Comparison of ENCODE assay signal across 20 cellular contexts in the genomic region with DNA sequence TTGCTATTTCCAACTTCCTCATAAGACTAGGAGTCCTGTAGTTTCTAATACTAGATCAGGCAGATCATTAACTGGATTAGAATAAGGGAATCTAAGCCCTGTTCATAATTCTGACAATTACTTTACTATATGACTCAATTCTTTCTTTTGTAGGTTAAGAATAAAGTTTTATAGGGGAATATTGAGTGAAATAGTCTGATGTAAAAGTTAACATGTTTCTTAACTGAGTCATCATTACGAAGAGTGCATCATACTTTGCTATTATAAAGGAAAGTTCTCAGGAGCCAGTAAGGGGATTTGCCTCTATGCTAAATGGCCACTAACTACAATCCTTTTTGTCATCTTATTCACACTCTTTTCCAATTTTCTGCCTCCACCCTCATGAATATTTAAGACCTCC.
DNase-seq lines count a peak whose midpoint lies in the region; ATAC-seq, FAIRE-seq and TF ChIP-seq lines count a peak whose summit lies in the region.
"Had no signal": no experiment of that assay in that cellular context is flagged by ENCODE, and none has a peak within 500 bp of the region (broad histone marks: within the 10 kb centered on the region; RNA-seq: fewer than 3 reads in every experiment).

No MANE protein-coding gene starts in this region.

- H3K56ac ChIP-seq in H9 (ENCODE audit: insufficient read length, low read depth, low read length): no peak overlapping the region

- H3K4me2 ChIP-seq in astrocyte (ENCODE audit: low read length): peak overlapping the region; percentile 50
- H3K4me2 ChIP-seq in H9 (ENCODE audit: insufficient read depth, insufficient read length, low read length): no peak overlapping the region
- H3K4me2 ChIP-seq: BLaER1 treated with 17β-estradiol and CSF1 and Interleukin-3, amounts not matched to agents 10 nM and 100 nM had no signal

- H4K20me1 ChIP-seq in astrocyte (ENCODE audit: insufficient read depth, low read length) (no peaks in the 10 kb centered on the region), H9 (ENCODE audit: control insufficient read depth, insufficient read depth, insufficient read length) (no peaks in the 10 kb centered on the region)
- H4K20me1 ChIP-seq: BLaER1 treated with 17β-estradiol and CSF1 and Interleukin-3, amounts not matched to agents 10 nM and 100 nM had no signal

- H3K4me3 ChIP-seq in AG04449 (ENCODE audit: low read depth, low read length) (no peak overlapping the region), astrocyte (ENCODE audit: insufficient read depth, low read depth, low read length) (no peak overlapping the region)
- H3K4me3 ChIP-seq: BLaER1 treated with 17β-estradiol and CSF1 and Interleukin-3, amounts not matched to agents 10 nM and 100 nM; cardiac muscle cell; esophagus muscularis mucosa; SK-N-MC; spleen had no signal

- peak; percentile 41 for FAIRE-seq in astrocyte (lab: Jason Lieb, UNC)
- no peak for FAIRE-seq in GM12892 (lab: Jason Lieb, UNC)

- peak overlapping the region; percentile 12 for H2AFZ ChIP-seq in astrocyte (ENCODE audit: low read depth, low read length)
- no peak overlapping the region for H2AFZ ChIP-seq in H9 (ENCODE audit: low read length)

- no peak overlapping the region for H2BK120ac ChIP-seq in H9 (ENCODE audit: low read depth, low read length, poor library complexity, severe bottlenecking)

- H4K5ac ChIP-seq in H9 (ENCODE audit: insufficient read length, low read depth, low read length): no peak overlapping the region

- H3K4me1 ChIP-seq in astrocyte (ENCODE audit: insufficient read depth, low read length) (peaks cover 15% of the 10 kb centered on the region), H9 (ENCODE audit: insufficient read depth, low read length) (no peaks in the 10 kb centered on the region; the same call in 1 of the 2 replicates)
- H3K4me1 ChIP-seq: esophagus muscularis mucosa, spleen had no signal

- no peak overlapping the region for H3K14ac ChIP-seq in H9 (ENCODE audit: insufficient read depth, low read length)

- H3K23me2 ChIP-seq in H9 (ENCODE audit: insufficient read length, low read depth, low read length, poor library complexity, severe bottlenecking): no peaks in the 10 kb centered on the region

- H3K18ac ChIP-seq in H9 (ENCODE audit: insufficient read length, low read depth, low read length): no peak overlapping the region

- DNase-seq in AG04449 (ENCODE audit: low read depth, low spot score) (peak; percentile 23), HPDE6-E6E7 (ENCODE audit: extremely low spot score) (peak; percentile 21), astrocyte (ENCODE audit: low read depth) (peak; percentile 81), glomerular endothelial cell (ENCODE audit: extremely low read depth, low read depth, low spot score) (peak; percentile 5), H9 (no peak), GM12892 (ENCODE audit: insufficient read length) (no peak), NOMO-1 treated with dmso at 0.1 percent for 144 hours (lab: John Stamatoyannopoulos, UW; ENCODE audit: unreplicated experiment) (no peak)
- DNase-seq in effector memory CD8-positive, alpha-beta T cell: no peak
- DNase-seq: activated CD4-positive, alpha-beta T cell treated with anti-CD3 and anti-CD28 coated beads for 1 hour; activated T-cell treated with anti-CD3 and anti-CD28 coated beads, Interleukin-2, amount 50 U/mL, for 72 hours; GDM1; left colon; NCI-H1092; NCI-H524; spleen had no signal

- no CpG with 5 or more reads among the region's 1 CpG for WGBS in H9 (ENCODE audit: extremely low coverage, insufficient read length, low lambda C conversion rate)

- H3K9me3 ChIP-seq in astrocyte (ENCODE audit: insufficient read depth, low read depth, low read length): no peaks in the 10 kb centered on the region
- H3K9me3 ChIP-seq in H9 (ENCODE audit: control insufficient read depth, low read depth, low read length): no peaks in the 10 kb centered on the region
- H3K9me3 ChIP-seq: BLaER1 treated with 17β-estradiol and CSF1 and Interleukin-3, amounts not matched to agents 10 nM and 100 nM; esophagus muscularis mucosa; spleen had no signal

- H2BK20ac ChIP-seq in H9 (ENCODE audit: low read depth, low read length, poor library complexity, severe bottlenecking): no peak overlapping the region

- H3K27me3 ChIP-seq in astrocyte (ENCODE audit: insufficient read depth, low read length) (no peaks in the 10 kb centered on the region), H9 (ENCODE audit: insufficient read depth, low read length) (no peaks in the 10 kb centered on the region)
- H3K27me3 ChIP-seq: BLaER1 treated with 17β-estradiol and CSF1 and Interleukin-3, amounts not matched to agents 10 nM and 100 nM; cardiac muscle cell; esophagus muscularis mucosa; spleen had no signal

- no peaks in the 10 kb centered on the region for H3K27me3 Mint-ChIP-seq in astrocyte (ENCODE audit: low read depth, unreplicated experiment)
- H3K27me3 Mint-ChIP-seq in effector memory CD8-positive, alpha-beta T cell: no peaks in the 10 kb centered on the region
- no peaks in the 10 kb centered on the region for H3K27me3 Mint-ChIP-seq in H9 (ENCODE audit: low read depth)
- H3K27me3 Mint-ChIP-seq: natural killer cell treated with Interleukin-12 subunit alpha and Interleukin-12 subunit beta and Interleukin-15 and Interleukin-18, amount 100 ng/mL, for 72 hours had no signal

- no peak overlapping the region for H2AK5ac ChIP-seq in H9 (ENCODE audit: insufficient read length, low read length)

- H3K27ac ChIP-seq in astrocyte (ENCODE audit: low read depth, low read length) (peak overlapping the region; percentile 86), H9 (ENCODE audit: insufficient read length, low read depth, low read length) (no peak overlapping the region)
- H3K27ac ChIP-seq: BLaER1 treated with 17β-estradiol and CSF1 and Interleukin-3, amounts not matched to agents 10 nM and 100 nM; cardiac muscle cell; esophagus muscularis mucosa; SK-N-MC; spleen had no signal

- H3K4ac ChIP-seq in H9 (ENCODE audit: low read depth, low read length): no peak overlapping the region

- TF ChIP-seq CTCF in AG04449 (IDR thresholded peaks at IDR 0.05; ENCODE audit: insufficient read depth, low read length, missing control alignments) (no peak), astrocyte (IDR thresholded peaks at IDR 0.05; ENCODE audit: insufficient read depth, low read depth, low read length) (no peak), H9 (conservative IDR thresholded peaks at IDR 0.05) (no peak)

- H3K9ac ChIP-seq in astrocyte (ENCODE audit: low read length) (peak overlapping the region; percentile 40), H9 (ENCODE audit: extremely low read depth, insufficient read length, low read length) (no peak overlapping the region)
- H3K9ac ChIP-seq: BLaER1 treated with 17β-estradiol and CSF1 and Interleukin-3, amounts not matched to agents 10 nM and 100 nM had no signal

- no peak for TF ChIP-seq POLR2A in GM12892 (IDR thresholded peaks at IDR 0.05; ENCODE audit: low read depth, low read length)

- CTCF ChIA-PET in AG04449 (lab: Yijun Ruan, JAX): no interaction called here

- no peak overlapping the region for H3K4me3 Mint-ChIP-seq in astrocyte (ENCODE audit: unreplicated experiment)
- no peak overlapping the region for H3K4me3 Mint-ChIP-seq in effector memory CD8-positive, alpha-beta T cell
- no peak overlapping the region for H3K4me3 Mint-ChIP-seq in H9
- H3K4me3 Mint-ChIP-seq: activated T-cell treated with anti-CD3 and anti-CD28 coated beads, Interleukin-2, amount 50 U/mL, for 72 hours; natural killer cell treated with Interleukin-12 subunit alpha and Interleukin-12 subunit beta and Interleukin-15 and Interleukin-18, amount 100 ng/mL, for 72 hours had no signal

- no peak overlapping the region for H2BK15ac ChIP-seq in H9 (ENCODE audit: low read depth, low read length)

- H2BK12ac ChIP-seq in H9 (ENCODE audit: insufficient read length, low read depth, low read length): no peak overlapping the region

- H3T11ph ChIP-seq in H9 (ENCODE audit: low read length): no peak overlapping the region

- POLR2A ChIA-PET in AG04449 (lab: Yijun Ruan, JAX): no interaction called here

- H3K9me3 Mint-ChIP-seq in astrocyte (ENCODE audit: unreplicated experiment): no peaks in the 10 kb centered on the region
- no peaks in the 10 kb centered on the region for H3K9me3 Mint-ChIP-seq in effector memory CD8-positive, alpha-beta T cell
- no peaks in the 10 kb centered on the region for H3K9me3 Mint-ChIP-seq in H9
- H3K9me3 Mint-ChIP-seq: activated T-cell treated with anti-CD3 and anti-CD28 coated beads, Interleukin-2, amount 50 U/mL, for 72 hours; natural killer cell treated with Interleukin-12 subunit alpha and Interleukin-12 subunit beta and Interleukin-15 and Interleukin-18, amount 100 ng/mL, for 72 hours had no signal

- H3K36me3 Mint-ChIP-seq in astrocyte (ENCODE audit: low read depth, unreplicated experiment) (no peaks in the 10 kb centered on the region), H9 (ENCODE audit: insufficient read depth in 1 of 3, low read depth in 3 of 3) (peaks cover 15 to 51% (median 45%) of the 10 kb centered on the region in 3 experiments; a peak in 5 of 7 replicates)
- H3K36me3 Mint-ChIP-seq in effector memory CD8-positive, alpha-beta T cell (ENCODE audit: insufficient read depth): peaks cover 2% of the 10 kb centered on the region
- H3K36me3 Mint-ChIP-seq: natural killer cell treated with Interleukin-12 subunit alpha and Interleukin-12 subunit beta and Interleukin-15 and Interleukin-18, amount 100 ng/mL, for 72 hours had no signal

- H3K27ac Mint-ChIP-seq in astrocyte (ENCODE audit: unreplicated experiment): peak overlapping the region; percentile 92
- H3K27ac Mint-ChIP-seq in effector memory CD8-positive, alpha-beta T cell: no peak overlapping the region
- H3K27ac Mint-ChIP-seq in H9: no peak overlapping the region
- H3K27ac Mint-ChIP-seq: activated T-cell treated with anti-CD3 and anti-CD28 coated beads, Interleukin-2, amount 50 U/mL, for 72 hours; natural killer cell treated with Interleukin-12 subunit alpha and Interleukin-12 subunit beta and Interleukin-15 and Interleukin-18, amount 100 ng/mL, for 72 hours had no signal

- H3K4me1 Mint-ChIP-seq in astrocyte (ENCODE audit: low read depth, unreplicated experiment) (peaks cover 12% of the 10 kb centered on the region), H9 (no peaks in the 10 kb centered on the region)
- H3K4me1 Mint-ChIP-seq in effector memory CD8-positive, alpha-beta T cell (ENCODE audit: low read depth in 2 of 2): no peaks in the 10 kb centered on the region

- H4K91ac ChIP-seq in H9 (ENCODE audit: insufficient read length, low read depth, low read length): no peak overlapping the region

- H3K79me2 ChIP-seq in astrocyte (ENCODE audit: insufficient read depth, low read length) (no peaks in the 10 kb centered on the region), H9 (ENCODE audit: insufficient read depth, low read length) (no peaks in the 10 kb centered on the region)

- H2BK5ac ChIP-seq in H9 (ENCODE audit: insufficient read length, low read length): no peak overlapping the region

- no peak for ATAC-seq in effector memory CD8-positive, alpha-beta T cell (replicated peaks)
- ATAC-seq: activated T-cell treated with anti-CD3 and anti-CD28 coated beads, Interleukin-2, amount 50 U/mL, for 72 hours; left colon; natural killer cell treated with Interleukin-12 subunit alpha and Interleukin-12 subunit beta and Interleukin-15 and Interleukin-18, amount 100 ng/mL, for 72 hours had no signal

- no peak overlapping the region for H3K23ac ChIP-seq in H9 (ENCODE audit: insufficient read length, low read depth, low read length)

- H3K36me3 ChIP-seq in astrocyte (ENCODE audit: insufficient read depth, low read length): no peaks in the 10 kb centered on the region
- H3K36me3 ChIP-seq: cardiac muscle cell, esophagus muscularis mucosa had no signal

- no peak overlapping the region for H4K8ac ChIP-seq in H9 (replicated peaks; ENCODE audit: insufficient read length, low read depth, low read length)

- no peaks in the 10 kb centered on the region for H3K79me1 ChIP-seq in H9 (ENCODE audit: insufficient read depth, low read depth, low read length, poor library complexity, severe bottlenecking)

Comparison
In these comparisons a context has a peak if more than half of its experiments do, and no peak if none do; other contexts are left out.
1. DNase-seq: peak in AG04449 (single experiment), HPDE6-E6E7 (single experiment), astrocyte (single experiment) and glomerular endothelial cell (single experiment); none in effector memory CD8-positive, alpha-beta T cell (0 of 3), H9 (single experiment), GM12892 (single experiment) and NOMO-1 treated with dmso at 0.1 percent for 144 hours (single experiment).